ENCODE assay signal across 8 cellular contexts in genomic region chr1:94236630-94237290, GRCh38. TPM values are rescaled to one million over a fixed set of nuclear protein-coding genes. Genes with fewer than 3 reads are reported as not detected.
DNase-seq lines count a peak whose midpoint lies in the region; ATAC-seq and TF ChIP-seq lines count a peak whose summit lies in the region.

No MANE protein-coding gene starts in this region.

- intact Hi-C loops in OCI-LY7 (cut with micrococcal nuclease; ENCODE audit: unreplicated experiment) (no loop called here), upper lobe of right lung (cut with DNase I) (loop anchor here (10.0 kb wide), 1 partner anchor 88 kb away; no protein-coding TSS in a partner anchor)

- H3K9me3 ChIP-seq in OCI-LY7 (ENCODE audit: low read length) (no peaks in the 10 kb centered on the region), upper lobe of right lung (no peaks in the 10 kb centered on the region)

- no TSS peak for BruUV-seq in OCI-LY7 (replicated peaks; lab: Mats Ljungman, UMichigan)

- H3K36me3 ChIP-seq in OCI-LY7 (ENCODE audit: insufficient read depth, low read length), result no peaks in the 10 kb centered on the region
- H3K36me3 ChIP-seq in upper lobe of right lung, result no peaks in the 10 kb centered on the region

- no peaks in the 10 kb centered on the region for H3K9me2 ChIP-seq in OCI-LY7 (ENCODE audit: insufficient read depth, low read length)

- no peaks in the 10 kb centered on the region for H3K27me3 ChIP-seq in upper lobe of right lung

- POLR2A ChIA-PET in OCI-LY7 (lab: Charles Lee), result no interaction called here

- H3K4me1 ChIP-seq in OCI-LY7 (ENCODE audit: insufficient read depth, low read length, poor library complexity, severe bottlenecking) (peaks cover 6% of the 10 kb centered on the region), upper lobe of right lung (peaks cover 8% of the 10 kb centered on the region)

- no peaks in the 10 kb centered on the region for H3K79me2 ChIP-seq in OCI-LY7 (ENCODE audit: insufficient read depth, low read depth, low read length)

- peak overlapping the region; percentile 62 for H3K4me2 ChIP-seq in OCI-LY7 (ENCODE audit: low read length)

- H3K4me3 ChIP-seq in OCI-LY7 (ENCODE audit: low read depth, low read length, poor library complexity, severe bottlenecking), result peak overlapping the region; percentile 52
- peak overlapping the region; percentile 83 for H3K4me3 ChIP-seq in upper lobe of right lung

- 0 out of 2 replicates have a peak overlapping the region, but pooled peaks have one; percentile 25 for H2AFZ ChIP-seq in OCI-LY7 (ENCODE audit: low read length)

- DNase-seq in NCI-H1417 (lab: John Stamatoyannopoulos, UW) (peak; percentile 36 to 89 (median 84)), NCI-H1417 treated with DMSO at 0.1 percent for 48 hours (lab: John Stamatoyannopoulos, UW) (no peak), OCI-LY7 (ENCODE audit: low spot score) (no peak), dermis blood vessel endothelial cell (peak; percentile 54), lung microvascular endothelial cell (ENCODE audit: low read depth in 2 of 2) (peak; percentile 54 to 70), upper lobe of right lung (no peak)
- no peak for DNase-seq in central memory CD4-positive, alpha-beta T cell

- TF ChIP-seq CTCF in OCI-LY7 (conservative IDR thresholded peaks at IDR 0.05; ENCODE audit: low read length) (no peak), upper lobe of right lung (IDR thresholded peaks at IDR 0.05) (peak; percentile 17)

- H4K20me1 ChIP-seq in OCI-LY7 (ENCODE audit: insufficient read depth, low read length), result no peaks in the 10 kb centered on the region

- peak; percentile 27 for ATAC-seq in HG02588 (IDR thresholded peaks at IDR 0.05; ENCODE audit: unreplicated experiment)
- ATAC-seq in upper lobe of right lung, result peak; percentile 70

- H3K27ac ChIP-seq in OCI-LY7 (ENCODE audit: low read depth, low read length, poor library complexity, severe bottlenecking) (no peak overlapping the region), upper lobe of right lung (peak overlapping the region; percentile 92)

- CTCF ChIA-PET in OCI-LY7 (lab: Charles Lee; ENCODE audit: unreplicated experiment), result no interaction called here

RNA-seq across cellular contexts. Expression of gene ARHGAP29, which starts 0.6 kb away (rescaled TPM):
- total RNA-seq in OCI-LY7 (2014; rRNA removed; shearing (Covaris generic)), result 0.06 TPM in 1 of 2 replicates, not detected in the other
- total RNA-seq in OCI-LY7 (2022), result not detected in 2 replicates
- 254 and 371 TPM in 2 replicates for total RNA-seq in dermis blood vessel endothelial cell
- 144 and 201 TPM in 2 replicates for total RNA-seq in lung microvascular endothelial cell
- total RNA-seq in upper lobe of right lung, result 66.5 TPM

Comparison
In these comparisons a context has a peak if more than half of its experiments do, and no peak if none do; other contexts are left out.
1. DNase-seq: peak in NCI-H1417 (3 of 3), dermis blood vessel endothelial cell (single experiment) and lung microvascular endothelial cell (2 of 2); none in NCI-H1417 treated with DMSO at 0.1 percent for 48 hours (single experiment), OCI-LY7 (single experiment), upper lobe of right lung (single experiment) and central memory CD4-positive, alpha-beta T cell (single experiment).
2. RNA of gene ARHGAP29, which starts 0.6 kb away (total RNA-seq): 254 to 371 TPM in dermis blood vessel endothelial cell, 144 to 201 TPM in lung microvascular endothelial cell and 66.5 TPM in upper lobe of right lung (single experiment); 0.06 TPM in OCI-LY7; every median in the first group is over 10 times any median in the second.